In the genomic region with DNA sequence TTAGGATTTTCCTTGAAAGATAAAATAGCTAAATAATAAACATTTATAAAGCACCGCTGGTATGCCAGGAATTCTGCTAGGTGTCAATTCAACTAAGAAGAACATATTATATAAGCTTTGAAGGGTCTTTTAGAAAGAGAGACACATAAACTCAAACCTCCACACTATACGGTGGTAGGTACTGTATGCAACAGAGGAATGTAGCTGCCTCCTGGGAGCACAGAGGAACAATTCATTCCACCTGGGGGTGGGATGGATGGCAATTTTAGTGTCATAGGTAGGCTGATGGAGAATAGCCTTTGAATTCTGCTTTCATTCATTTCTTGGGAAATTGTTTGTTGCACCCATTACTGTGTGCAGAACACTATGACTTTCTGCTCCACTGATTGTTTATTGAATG, we compare ENCODE assay signal across 1 cellular context.
TF ChIP-seq lines count a peak whose summit lies in the region.

No MANE protein-coding gene starts in this region.

TF ChIP-seq in GM23338, 12 proteins besides CTCF, POLR2A, EP300 and RAD21:
- TF ChIP-seq, protein P1, sequence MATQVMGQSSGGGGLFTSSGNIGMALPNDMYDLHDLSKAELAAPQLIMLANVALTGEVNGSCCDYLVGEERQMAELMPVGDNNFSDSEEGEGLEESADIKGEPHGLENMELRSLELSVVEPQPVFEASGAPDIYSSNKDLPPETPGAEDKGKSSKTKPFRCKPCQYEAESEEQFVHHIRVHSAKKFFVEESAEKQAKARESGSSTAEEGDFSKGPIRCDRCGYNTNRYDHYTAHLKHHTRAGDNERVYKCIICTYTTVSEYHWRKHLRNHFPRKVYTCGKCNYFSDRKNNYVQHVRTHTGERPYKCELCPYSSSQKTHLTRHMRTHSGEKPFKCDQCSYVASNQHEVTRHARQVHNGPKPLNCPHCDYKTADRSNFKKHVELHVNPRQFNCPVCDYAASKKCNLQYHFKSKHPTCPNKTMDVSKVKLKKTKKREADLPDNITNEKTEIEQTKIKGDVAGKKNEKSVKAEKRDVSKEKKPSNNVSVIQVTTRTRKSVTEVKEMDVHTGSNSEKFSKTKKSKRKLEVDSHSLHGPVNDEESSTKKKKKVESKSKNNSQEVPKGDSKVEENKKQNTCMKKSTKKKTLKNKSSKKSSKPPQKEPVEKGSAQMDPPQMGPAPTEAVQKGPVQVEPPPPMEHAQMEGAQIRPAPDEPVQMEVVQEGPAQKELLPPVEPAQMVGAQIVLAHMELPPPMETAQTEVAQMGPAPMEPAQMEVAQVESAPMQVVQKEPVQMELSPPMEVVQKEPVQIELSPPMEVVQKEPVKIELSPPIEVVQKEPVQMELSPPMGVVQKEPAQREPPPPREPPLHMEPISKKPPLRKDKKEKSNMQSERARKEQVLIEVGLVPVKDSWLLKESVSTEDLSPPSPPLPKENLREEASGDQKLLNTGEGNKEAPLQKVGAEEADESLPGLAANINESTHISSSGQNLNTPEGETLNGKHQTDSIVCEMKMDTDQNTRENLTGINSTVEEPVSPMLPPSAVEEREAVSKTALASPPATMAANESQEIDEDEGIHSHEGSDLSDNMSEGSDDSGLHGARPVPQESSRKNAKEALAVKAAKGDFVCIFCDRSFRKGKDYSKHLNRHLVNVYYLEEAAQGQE (IDR thresholded peaks at IDR 0.05; ENCODE audit: unreplicated experiment): no peak
- no peak for TF ChIP-seq EZH2 (IDR thresholded peaks at IDR 0.05; ENCODE audit: low read depth, unreplicated experiment)
- no peak for TF ChIP-seq ZNF331 (CRISPR knock-in tag; IDR thresholded peaks at IDR 0.05; ENCODE audit: low read depth)
- TF ChIP-seq, protein P2, sequence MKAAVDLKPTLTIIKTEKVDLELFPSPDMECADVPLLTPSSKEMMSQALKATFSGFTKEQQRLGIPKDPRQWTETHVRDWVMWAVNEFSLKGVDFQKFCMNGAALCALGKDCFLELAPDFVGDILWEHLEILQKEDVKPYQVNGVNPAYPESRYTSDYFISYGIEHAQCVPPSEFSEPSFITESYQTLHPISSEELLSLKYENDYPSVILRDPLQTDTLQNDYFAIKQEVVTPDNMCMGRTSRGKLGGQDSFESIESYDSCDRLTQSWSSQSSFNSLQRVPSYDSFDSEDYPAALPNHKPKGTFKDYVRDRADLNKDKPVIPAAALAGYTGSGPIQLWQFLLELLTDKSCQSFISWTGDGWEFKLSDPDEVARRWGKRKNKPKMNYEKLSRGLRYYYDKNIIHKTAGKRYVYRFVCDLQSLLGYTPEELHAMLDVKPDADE (IDR thresholded peaks at IDR 0.05): no peak
- no peak for TF ChIP-seq NANOG (IDR thresholded peaks at IDR 0.05; ENCODE audit: borderline replicate concordance)
- no peak for TF ChIP-seq EZH2phosphoT487 (IDR thresholded peaks at IDR 0.05; ENCODE audit: unreplicated experiment)
- TF ChIP-seq CREB1 (CRISPR knock-in tag; IDR thresholded peaks at IDR 0.05; ENCODE audit: low read depth): no peak
